10 cellular contexts compared by ENCODE assay signal in genomic region chr11:92211576-92212167, GRCh38. TPM values are rescaled to one million over a fixed set of nuclear protein-coding genes. Genes with fewer than 3 reads are reported as not detected.
DNase-seq lines count a peak whose midpoint lies in the region; ATAC-seq, FAIRE-seq and TF ChIP-seq lines count a peak whose summit lies in the region.
"Had no signal": no experiment of that assay in that cellular context is flagged by ENCODE, and none has a peak within 500 bp of the region (broad histone marks: within the 10 kb centered on the region; RNA-seq: fewer than 3 reads in every experiment).

No MANE protein-coding gene starts in this region.

- H3K23ac ChIP-seq in H1 (ENCODE audit: insufficient read length): no peak overlapping the region

- H3K56ac ChIP-seq in H1 (replicated peaks; ENCODE audit: insufficient read length, low read depth, low read length): no peak overlapping the region

- no peak for DNase-seq in D721Med (ENCODE audit: insufficient read length, low spot score)
- DNase-seq in NCI-H146 treated with DMSO at 0.1 percent for 48 hours (lab: John Stamatoyannopoulos, UW; ENCODE audit: unreplicated experiment): peak; percentile 4
- DNase-seq in H1 (ENCODE audit: low read depth in 1 of 2, low spot score in 2 of 2): no peak
- no peak for DNase-seq in UCSD-AML1 (lab: John Stamatoyannopoulos, UW; ENCODE audit: unreplicated experiment)
- no peak for DNase-seq in NCI-H2029 (lab: John Stamatoyannopoulos, UW)
- DNase-seq: activated T-cell treated with anti-CD3 and anti-CD28 coated beads, Interleukin-2, amount 50 U/mL, for 24 hours had no signal

- H3K4me3 ChIP-seq in H1 (ENCODE audit: extremely low read depth in 1 of 4, insufficient read depth in 2 of 4, low read depth in 3 of 4, low read length in 4 of 4): no peak overlapping the region
- H3K4me3 ChIP-seq in neural cell (ENCODE audit: low read length): no peak overlapping the region

- no peaks in the 10 kb centered on the region for H3K79me1 ChIP-seq in H1 (ENCODE audit: low read depth, low read length)

- no peak overlapping the region for H3K18ac ChIP-seq in H1 (ENCODE audit: extremely low read depth, low read length)

- H3K4me2 ChIP-seq in H1 (ENCODE audit: insufficient read depth in 1 of 2, low read depth in 2 of 2, low read length in 2 of 2) (no peak overlapping the region), neural cell (ENCODE audit: low read length) (no peak overlapping the region)
- H3K4me2 ChIP-seq: KMS-11 had no signal

- no peaks in the 10 kb centered on the region for H3F3A ChIP-seq in neural cell (ENCODE audit: insufficient read depth, low read length, poor library complexity, severe bottlenecking)

- H2AK5ac ChIP-seq in H1 (ENCODE audit: low read depth, low read length): no peak overlapping the region; the same call in 1 of the 2 replicates

- H3K27ac ChIP-seq in H1 (ENCODE audit: low read depth, low read length): no peak overlapping the region
- H3K27ac ChIP-seq in neural cell (ENCODE audit: low read length): no peak overlapping the region
- H3K27ac ChIP-seq: KMS-11 had no signal

- peak; percentile 71 to 82 for TF ChIP-seq RAD21 in H1 (IDR thresholded peaks at IDR 0.05 in 1 of 2, conservative IDR thresholded peaks at IDR 0.05 in 1 of 2; ENCODE audit: low read depth in 2 of 2, low read length in 2 of 2)
- peak; percentile 67 for TF ChIP-seq RAD21 in neural cell (conservative IDR thresholded peaks at IDR 0.05)

- H2BK20ac ChIP-seq in H1 (ENCODE audit: low read length): 0 out of 2 replicates have a peak overlapping the region, but pooled peaks have one; percentile 9

- no peaks in the 10 kb centered on the region for H3K27me3 ChIP-seq in H1 (replicated peaks in 1 of 4; ENCODE audit: control insufficient read depth in 3 of 4, extremely low read depth in 1 of 4, insufficient read depth in 3 of 4, low read length in 3 of 4)
- no peaks in the 10 kb centered on the region for H3K27me3 ChIP-seq in neural cell (ENCODE audit: insufficient read depth, low read depth, low read length)

- no peaks in the 10 kb centered on the region for H3K23me2 ChIP-seq in H1 (ENCODE audit: low read depth, low read length)

- no peak overlapping the region for H4K8ac ChIP-seq in H1 (ENCODE audit: extremely low read depth, insufficient read depth, low read length)

- TF ChIP-seq POLR2A in H1 (IDR thresholded peaks at IDR 0.05; ENCODE audit: control extremely low read depth in 1 of 2, low read depth in 2 of 2, low read length in 2 of 2): no peak

- ATAC-seq in HG02840 (IDR thresholded peaks at IDR 0.05; ENCODE audit: low FRiP score, unreplicated experiment): no peak
- no peak for ATAC-seq in GM18520 (IDR thresholded peaks at IDR 0.05; ENCODE audit: unreplicated experiment)

- no peak overlapping the region for H3K14ac ChIP-seq in H1 (ENCODE audit: insufficient read length)

- H3K36me3 ChIP-seq in H1 (ENCODE audit: control insufficient read depth in 2 of 4, insufficient read depth in 4 of 4, low read length in 3 of 4) (no peaks in the 10 kb centered on the region), neural cell (ENCODE audit: insufficient read depth, low read length) (no peaks in the 10 kb centered on the region)

- no peak overlapping the region for H4K91ac ChIP-seq in H1 (replicated peaks; ENCODE audit: insufficient read length, low read length)

- no peak overlapping the region for H2BK15ac ChIP-seq in H1 (ENCODE audit: low read length)

- 90% methylated on average over 5 of the region's 5 CpGs; no CpG with 5 or more reads in 1 of the 2 experiments for WGBS in H1 (ENCODE audit: extremely low coverage in 1 of 2, insufficient coverage in 1 of 2, insufficient read length in 1 of 2, insufficient replicate concordance in 2 of 2, low coverage in 1 of 2, low lambda C conversion rate in 2 of 2, missing lambda C conversion rate in 1 of 2), 2 experiments

- H3K9ac ChIP-seq in H1 (replicated peaks in 1 of 4; ENCODE audit: extremely low read depth in 1 of 4, low read depth in 3 of 4, low read length in 3 of 4): no peak overlapping the region
- H3K9ac ChIP-seq in neural cell (ENCODE audit: low read length): no peak overlapping the region
- H3K9ac ChIP-seq: KMS-11 had no signal

- TF ChIP-seq CTCF in D721Med (IDR thresholded peaks at IDR 0.05; ENCODE audit: insufficient read depth, missing control alignments) (peak; percentile 27), H1 (IDR thresholded peaks at IDR 0.05; ENCODE audit: control extremely low read depth in 1 of 3, insufficient read depth in 1 of 3, low read depth in 1 of 3, low read length in 3 of 3) (peak; percentile 50 to 62 (median 58)), neural cell (IDR thresholded peaks at IDR 0.05; ENCODE audit: poor library complexity, severe bottlenecking) (peak; percentile 55)

- no peak overlapping the region for H3K4ac ChIP-seq in H1 (replicated peaks; ENCODE audit: insufficient read length, low read depth, low read length)

- H3K9me3 ChIP-seq in H1 (ENCODE audit: insufficient read depth in 2 of 2, low read depth in 1 of 2, low read length in 1 of 2) (no peaks in the 10 kb centered on the region), neural cell (ENCODE audit: low read length) (no peaks in the 10 kb centered on the region)

- CTCF ChIA-PET in H1 (lab: Charles Lee; ENCODE audit: partially characterized antibody): interaction anchor here (0.6 to 2.0 kb wide), 11 partner anchors 10 to 675 kb away, joined by 3 to 9 read pairs (median 3); partner anchors contain the start of gene FAT3

- no peak overlapping the region for H2AFZ ChIP-seq in H1 (ENCODE audit: low read length)
- H2AFZ ChIP-seq in neural cell (ENCODE audit: low read depth, low read length): no peak overlapping the region

- H4K20me1 ChIP-seq in H1 (replicated peaks in 1 of 2; ENCODE audit: control insufficient read depth in 1 of 2, insufficient read depth in 2 of 2, low read length in 2 of 2) (no peaks in the 10 kb centered on the region), neural cell (ENCODE audit: insufficient read depth) (no peaks in the 10 kb centered on the region)

- H3K79me2 ChIP-seq in H1 (ENCODE audit: control insufficient read depth in 1 of 2, insufficient read depth in 2 of 2, low read length in 2 of 2) (no peaks in the 10 kb centered on the region), neural cell (replicated peaks; ENCODE audit: insufficient read depth, low read length) (no peaks in the 10 kb centered on the region)

- H4K5ac ChIP-seq in H1 (ENCODE audit: insufficient read length, low read depth, low read length): no peak overlapping the region

- POLR2A ChIA-PET in H1 (lab: Charles Lee; ENCODE audit: partially characterized antibody): no interaction called here

- no peak overlapping the region for H2BK120ac ChIP-seq in H1 (replicated peaks; ENCODE audit: low read depth, low read length)

- H2BK5ac ChIP-seq in H1 (ENCODE audit: low read depth, low read length): no peak overlapping the region

- H3K4me1 ChIP-seq in H1 (replicated peaks in 1 of 4; ENCODE audit: control insufficient read depth in 3 of 4, insufficient read depth in 4 of 4, low read length in 3 of 4): peaks cover 0 to 4% (median 2%) of the 10 kb centered on the region in 4 experiments; a peak in 5 of 7 replicates

- FAIRE-seq in D721Med (lab: Jason Lieb, UNC) (no peak), H1 (lab: Jason Lieb, UNC) (peak; percentile 7)

- H2BK12ac ChIP-seq in H1 (ENCODE audit: low read depth, low read length): no peak overlapping the region

- TF ChIP-seq EP300 in H1 (IDR thresholded peaks at IDR 0.05; ENCODE audit: borderline replicate concordance in 1 of 2, low read depth in 2 of 2, low read length in 2 of 2) (no peak), neural cell (conservative IDR thresholded peaks at IDR 0.05; ENCODE audit: poor library complexity, severe bottlenecking) (no peak)

- no peaks in the 10 kb centered on the region for H3K9me2 ChIP-seq in neural cell (ENCODE audit: insufficient read depth, low read length)

TF ChIP-seq in H1, 55 proteins besides CTCF, POLR2A, EP300 and RAD21:
- no peak for TF ChIP-seq RNF2 (IDR thresholded peaks at IDR 0.05; ENCODE audit: borderline replicate concordance, low read depth, low read length, missing control alignments, poor library complexity, severe bottlenecking)

TF ChIP-seq in neural cell, 6 proteins besides CTCF, POLR2A, EP300 and RAD21:
- TF ChIP-seq MXI1 (conservative IDR thresholded peaks at IDR 0.05; ENCODE audit: poor library complexity, severe bottlenecking): no peak
- peak; percentile 71 for TF ChIP-seq SMC3 (conservative IDR thresholded peaks at IDR 0.05; ENCODE audit: poor library complexity)

RNA-seq across cellular contexts. Expression of gene FAT3, which starts 12.9 kb away (rescaled TPM):
- 18.4 and 24.4 TPM in 2 replicates for total RNA-seq in H1 (2021; fragmentation: NEBNext Ultra II Directional; extraction: Animal tissue kit (Norgen Biotek cat#: 25700))
- polyA plus RNA-seq in H1 (2011; rRNA removed) (7.2 and 7.6 TPM in 2 replicates), neural cell (53.6 and 54.0 TPM in 2 replicates)
- 7.3 TPM for polyA plus RNA-seq in H1 (2011; cell fraction: cytosol; rRNA removed)
- polyA plus RNA-seq in H1 (2011; cell fraction: nucleus; rRNA removed): 29.4 TPM
- 6.0 to 10.7 TPM (median 8.1 TPM) in 4 replicates for polyA plus RNA-seq in H1 (2012, experiment 1 of 2)
- polyA plus RNA-seq in H1 (2012, experiment 2 of 2): 0.50 TPM
- 12.8 TPM for polyA plus RNA-seq in H1 (2013, experiment 1 of 2)
- polyA plus RNA-seq in H1 (2013, experiment 2 of 2): 9.8 TPM
- polyA minus RNA-seq in H1 (2011; rRNA and poly(A)+ RNA removed): 49.1 and 73.3 TPM in 2 replicates
- 17.4 TPM for polyA minus RNA-seq in H1 (2011; cell fraction: cytosol; rRNA and poly(A)+ RNA removed)
- 137 TPM for polyA minus RNA-seq in H1 (2011; cell fraction: nucleus; rRNA and poly(A)+ RNA removed)
- 290 and 306 TPM in 2 replicates for polyA minus RNA-seq in neural cell
